Comparison of ENCODE assay signal across 7 cellular contexts in genomic region chr1:53944469-53945182, GRCh38. TPM values are rescaled to one million over a fixed set of nuclear protein-coding genes. Genes with fewer than 3 reads are reported as not detected.
DNase-seq lines count a peak whose midpoint lies in the region; ATAC-seq, FAIRE-seq and TF ChIP-seq lines count a peak whose summit lies in the region.

No MANE protein-coding gene starts in this region.

- H3K9me3 Mint-ChIP-seq in endodermal cell = no peaks in the 10 kb centered on the region

- H3K4me3 ChIP-seq in Peyer's patch (peak overlapping the region; percentile 76 to 94 (median 82)), endodermal cell (ENCODE audit: low read length) (peak overlapping the region; percentile 90), neuron (ENCODE audit: low read length) (peak overlapping the region; percentile 96)

- peaks cover 34% of the 10 kb centered on the region for H3K4me1 Mint-ChIP-seq in endodermal cell

- H3K27me3 Mint-ChIP-seq in endodermal cell (ENCODE audit: insufficient read depth) = no peaks in the 10 kb centered on the region

- peak overlapping the region; percentile 93 for H3K4me3 Mint-ChIP-seq in endodermal cell

- peaks cover 2% of the 10 kb centered on the region for H3K36me3 Mint-ChIP-seq in endodermal cell (ENCODE audit: low read depth)

- no peak for ATAC-seq in HG02938 (IDR thresholded peaks at IDR 0.05; ENCODE audit: unreplicated experiment)

- 83% methylated on average over 16 to 20 of the region's 20 CpGs for WGBS in endodermal cell (ENCODE audit: insufficient coverage in 1 of 2, insufficient read length in 1 of 2), 2 experiments

- H3K9me3 ChIP-seq in Peyer's patch = no peaks in the 10 kb centered on the region
- no peaks in the 10 kb centered on the region for H3K9me3 ChIP-seq in endodermal cell (ENCODE audit: control insufficient read depth, low read length)
- H3K9me3 ChIP-seq in neuron (ENCODE audit: low read length) = no peaks in the 10 kb centered on the region

- no peaks in the 10 kb centered on the region for H3K36me3 ChIP-seq in Peyer's patch
- H3K36me3 ChIP-seq in endodermal cell (ENCODE audit: control insufficient read depth, insufficient read depth, low read length) = peaks cover 23% of the 10 kb centered on the region
- H3K36me3 ChIP-seq in neuron (ENCODE audit: insufficient read depth, low read length) = peaks cover 2% of the 10 kb centered on the region

- H3K27ac ChIP-seq in Peyer's patch = peak overlapping the region; percentile 78 to 97 (median 88)
- peak overlapping the region; percentile 40 for H3K27ac ChIP-seq in endodermal cell (ENCODE audit: low read depth, low read length)

- H3K27ac Mint-ChIP-seq in endodermal cell = no peak overlapping the region

- TF ChIP-seq CTCF in Peyer's patch (IDR thresholded peaks at IDR 0.05) = no peak
- no peak for TF ChIP-seq CTCF in endodermal cell (conservative IDR thresholded peaks at IDR 0.05)

- TF ChIP-seq POLR2A in GM12891 (IDR thresholded peaks at IDR 0.05; ENCODE audit: low read depth, low read length) (no peak), Peyer's patch (IDR thresholded peaks at IDR 0.05) (no peak)

- H3K9ac ChIP-seq in endodermal cell (ENCODE audit: extremely low read depth, low read length, poor library complexity, severe bottlenecking) = peak overlapping the region; percentile 57

- H3K4me1 ChIP-seq in Peyer's patch (peaks cover 4 to 22% (median 5%) of the 10 kb centered on the region in 4 donors), endodermal cell (ENCODE audit: control insufficient read depth, insufficient read depth, low read length) (peaks cover 11% of the 10 kb centered on the region), neuron (ENCODE audit: insufficient read depth, low read length) (peaks cover 25% of the 10 kb centered on the region)

- peak overlapping the region; percentile 86 for H2AFZ ChIP-seq in neuron (ENCODE audit: low read depth, low read length)

- H3K27me3 ChIP-seq in Peyer's patch = no peaks in the 10 kb centered on the region
- no peaks in the 10 kb centered on the region for H3K27me3 ChIP-seq in endodermal cell (ENCODE audit: control insufficient read depth, insufficient read depth, low read length, poor library complexity, severe bottlenecking)
- no peaks in the 10 kb centered on the region for H3K27me3 ChIP-seq in neuron (ENCODE audit: insufficient read depth, low read length)

- no peak for DNase-seq in GM12891 (ENCODE audit: insufficient read length, low spot score)
- DNase-seq in Peyer's patch = no peak
- DNase-seq in endodermal cell = peak; percentile 67
- DNase-seq in GOT3 (lab: John Stamatoyannopoulos, UW) = no peak
- no peak for DNase-seq in stimulated activated CD4-positive, alpha-beta T cell treated with anti-CD3 and anti-CD28 coated beads, Interleukin-4, amount 100 ng/mL, for 1 hour

- FAIRE-seq in GM12891 (lab: Jason Lieb, UNC) = peak; percentile 52

TF ChIP-seq in GM12891, 5 proteins besides CTCF, POLR2A, EP300 and RAD21:
- TF ChIP-seq POU2F2 (IDR thresholded peaks at IDR 0.05; ENCODE audit: low read depth, low read length) (no peak), TAF1 (IDR thresholded peaks at IDR 0.05; ENCODE audit: low read depth, low read length) (no peak), SPI1 (IDR thresholded peaks at IDR 0.05; ENCODE audit: low read depth, low read length) (no peak), POLR2AphosphoS5 (IDR thresholded peaks at IDR 0.05; ENCODE audit: low read depth, low read length) (no peak), PAX5 (IDR thresholded peaks at IDR 0.05; ENCODE audit: insufficient read depth, low read length, severe bottlenecking) (no peak)
TF ChIP-seq in GM12891: peak in this region for 0.

RNA-seq across cellular contexts. Expression of gene IFT25, which starts 0.9 kb away (rescaled TPM):
- 60.0 TPM for polyA plus RNA-seq in GM12891 (2012; ENCODE audit: low read depth, missing spikeins)
- total RNA-seq in Peyer's patch (10 to 100 TPM; 13.8 to 42.9 (median 27.1) TPM), endodermal cell (10 to 100 TPM; 34.8 to 56.7 TPM)
- 52.3 TPM for polyA plus RNA-seq in endodermal cell (2013, experiment 1 of 2)
- 50.7 TPM for polyA plus RNA-seq in endodermal cell (2013, experiment 2 of 2)

RNA-seq across cellular contexts. Expression of gene LRRC42, which starts 1.5 kb away (rescaled TPM):
- 19.7 TPM for polyA plus RNA-seq in GM12891 (2012; ENCODE audit: low read depth, missing spikeins)
- 10 to 100 TPM in 1 of 4 donors, 1 to 10 TPM in 3; 8.9 to 20.6 (median 9.7) TPM for total RNA-seq in Peyer's patch
- total RNA-seq in endodermal cell = 10 to 100 TPM; 46.0 to 55.1 TPM
- polyA plus RNA-seq in endodermal cell (2013, experiment 1 of 2) = 62.3 TPM
- polyA plus RNA-seq in endodermal cell (2013, experiment 2 of 2) = 59.9 TPM

RNA-seq across cellular contexts. Expression of gene DIO1, which starts 50.6 kb away (rescaled TPM):
- 0.04 TPM for polyA plus RNA-seq in GM12891 (2012; ENCODE audit: low read depth, missing spikeins)
- total RNA-seq in Peyer's patch (not detected), endodermal cell (not detected)
- polyA plus RNA-seq in endodermal cell (2013, experiment 1 of 2) = not detected
- polyA plus RNA-seq in endodermal cell (2013, experiment 2 of 2) = not detected

RNA-seq across cellular contexts. Expression of gene YIPF1, which starts 55.0 kb away (rescaled TPM):
- polyA plus RNA-seq in GM12891 (2012; ENCODE audit: low read depth, missing spikeins) = 13.1 TPM
- 10 to 100 TPM; 10.7 to 35.9 (median 20.4) TPM for total RNA-seq in Peyer's patch
- 10 to 100 TPM; 32.7 to 32.8 TPM for total RNA-seq in endodermal cell
- 33.6 TPM for polyA plus RNA-seq in endodermal cell (2013, experiment 1 of 2)
- polyA plus RNA-seq in endodermal cell (2013, experiment 2 of 2) = 29.1 TPM
